1 cellular context compared by ENCODE assay signal in genomic region chr17:61915162-61915561, GRCh38. TPM values are rescaled to one million over a fixed set of nuclear protein-coding genes. Genes with fewer than 3 reads are reported as not detected.
"Had no signal": no experiment of that assay in that cellular context is flagged by ENCODE, and none has a peak within 500 bp of the region (broad histone marks: within the 10 kb centered on the region; RNA-seq: fewer than 3 reads in every experiment).

No MANE protein-coding gene starts in this region.

RNA-seq across cellular contexts. Expression of gene BRIP1, which starts 51.8 kb away (rescaled TPM):
- total RNA-seq: ascending aorta had no signal
